ENCODE assay signal across 6 cellular contexts in the genomic region with DNA sequence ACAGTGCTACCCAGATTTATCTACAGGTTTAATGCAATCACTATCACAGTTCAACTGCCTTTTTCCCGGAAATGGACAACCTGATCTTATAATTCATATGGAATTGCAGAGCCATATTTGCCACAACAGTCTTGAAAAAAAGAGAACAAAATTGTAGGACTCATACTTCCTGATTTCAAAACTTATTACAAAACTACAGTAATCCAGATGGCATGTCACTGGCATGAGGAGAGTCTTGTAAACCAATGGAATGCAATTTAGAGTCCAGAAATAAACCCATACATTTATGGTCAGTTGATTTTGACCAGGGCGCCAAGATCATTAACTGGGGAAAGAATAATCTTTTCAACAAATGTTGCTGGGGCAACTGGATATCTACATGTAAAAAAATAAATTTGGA. TPM values are rescaled to one million over a fixed set of nuclear protein-coding genes. Genes with fewer than 3 reads are reported as not detected.
DNase-seq lines count a peak whose midpoint lies in the region; ATAC-seq, FAIRE-seq and TF ChIP-seq lines count a peak whose summit lies in the region.
"Not testable (repeated sequence)": the region's sequence is repeated elsewhere in the genome, so short reads cannot be mapped to it uniquely, and the experiment has no call there.

No MANE protein-coding gene starts in this region.

- H3K4me3 ChIP-seq in Caco-2 (ENCODE audit: low read depth, low read length); RWPE2 (ENCODE audit: severe bottlenecking); bronchial epithelial cell (ENCODE audit: low read depth, low read length); keratinocyte (ENCODE audit: control insufficient read depth in 2 of 3, extremely low read depth in 1 of 3, insufficient read depth in 2 of 3, low read depth in 1 of 3, low read length in 3 of 3); upper lobe of right lung: not testable (repeated sequence)

- intact Hi-C loops in Caco-2 (cut with micrococcal nuclease; ENCODE audit: unreplicated experiment); upper lobe of right lung (cut with DNase I): not testable (repeated sequence)

- H3K9me3 ChIP-seq in Caco-2; RWPE2 (ENCODE audit: severe bottlenecking); keratinocyte (ENCODE audit: control insufficient read depth, low read depth, low read length); upper lobe of right lung: not testable (repeated sequence)

- not testable (repeated sequence) for DNase-seq in Caco-2; H54 (ENCODE audit: insufficient read length, low spot score); RWPE2 (ENCODE audit: low spot score); bronchial epithelial cell (ENCODE audit: low read depth); keratinocyte (ENCODE audit: low read depth, low spot score); upper lobe of right lung

- not testable (repeated sequence) for H3K27me3 Mint-ChIP-seq in Caco-2 (ENCODE audit: insufficient read depth, unreplicated experiment)

- TSS peak; percentile 15 for BruUV-seq in Caco-2 (replicated peaks; lab: Mats Ljungman, UMichigan)

- H3K27me3 ChIP-seq in Caco-2 (replicated peaks; ENCODE audit: control insufficient read depth, insufficient read depth, low read length); RWPE2 (ENCODE audit: insufficient read depth, poor library complexity, severe bottlenecking); bronchial epithelial cell (ENCODE audit: control insufficient read depth, insufficient read depth, low read length); keratinocyte (ENCODE audit: control insufficient read depth, extremely low read depth, insufficient read depth, low read length); upper lobe of right lung: not testable (repeated sequence)

- not testable (repeated sequence) for TF ChIP-seq POLR2A in H54 (IDR thresholded peaks at IDR 0.05; ENCODE audit: low read depth, low read length)

- H3K4me2 ChIP-seq in keratinocyte (ENCODE audit: control insufficient read depth, extremely low read depth, insufficient read depth, low read depth, low read length): not testable (repeated sequence)

- H3K36me3 Mint-ChIP-seq in Caco-2 (ENCODE audit: insufficient read depth, unreplicated experiment): not testable (repeated sequence)

- TF ChIP-seq CTCF in Caco-2 (IDR thresholded peaks at IDR 0.05; ENCODE audit: insufficient read depth in 1 of 2, low read depth in 1 of 2, low read length in 1 of 2, severe bottlenecking in 1 of 2, unreplicated experiment in 1 of 2); RWPE2 (IDR thresholded peaks at IDR 0.05; ENCODE audit: poor library complexity, severe bottlenecking); bronchial epithelial cell (IDR thresholded peaks at IDR 0.05; ENCODE audit: insufficient read depth, low read length, severe bottlenecking); keratinocyte (optimal IDR thresholded peaks at IDR 0.05 in 1 of 3, IDR thresholded peaks at IDR 0.05 in 1 of 3, conservative IDR thresholded peaks at IDR 0.05 in 1 of 3; ENCODE audit: extremely low read depth in 1 of 3, insufficient read depth in 2 of 3, low read length in 3 of 3); upper lobe of right lung (IDR thresholded peaks at IDR 0.05): not testable (repeated sequence)

- CTCF ChIA-PET in Caco-2 (lab: Charles Lee): not testable (repeated sequence)

- not testable (repeated sequence) for H3K4me1 Mint-ChIP-seq in Caco-2 (ENCODE audit: low read depth, unreplicated experiment)

- H3K36me3 ChIP-seq in Caco-2 (ENCODE audit: control insufficient read depth, insufficient read depth, low read length); RWPE2 (ENCODE audit: low read depth); bronchial epithelial cell (ENCODE audit: control insufficient read depth, insufficient read depth, low read length); keratinocyte (ENCODE audit: control insufficient read depth in 2 of 2, extremely low read depth in 1 of 2, insufficient read depth in 2 of 2, low read length in 2 of 2); upper lobe of right lung: not testable (repeated sequence)

- ATAC-seq in RWPE2 (ENCODE audit: low read depth) (peak; percentile 75), upper lobe of right lung (peak; percentile 64)

- H3K9me1 ChIP-seq in keratinocyte (ENCODE audit: control insufficient read depth, extremely low read depth, insufficient read depth, low read length): not testable (repeated sequence)

- H3K27ac ChIP-seq in RWPE2 (ENCODE audit: poor library complexity, severe bottlenecking); keratinocyte (ENCODE audit: control insufficient read depth, insufficient read depth, low read length); upper lobe of right lung: not testable (repeated sequence)

- dilution Hi-C loops in keratinocyte (cut with MboI; ENCODE audit: extremely low pct_ligation_motif_present, low sequenced_read_pairs): not testable (repeated sequence)

- H2AFZ ChIP-seq in keratinocyte (ENCODE audit: control insufficient read depth, low read length): not testable (repeated sequence)

- H3K79me2 ChIP-seq in keratinocyte (ENCODE audit: control insufficient read depth, insufficient read depth, low read length): not testable (repeated sequence)

- FAIRE-seq in H54 (lab: Jason Lieb, UNC) (peak; percentile 71), bronchial epithelial cell (lab: Jason Lieb, UNC) (peak; percentile 94), keratinocyte (lab: Jason Lieb, UNC) (peak; percentile 94)

- H3K27ac Mint-ChIP-seq in Caco-2 (ENCODE audit: unreplicated experiment): not testable (repeated sequence)

- not testable (repeated sequence) for H4K20me1 ChIP-seq in keratinocyte (ENCODE audit: control insufficient read depth, extremely low read depth, insufficient read depth, low read length)

- H3K4me3 Mint-ChIP-seq in Caco-2 (ENCODE audit: unreplicated experiment): not testable (repeated sequence)

- POLR2A ChIA-PET in Caco-2 (lab: Charles Lee): not testable (repeated sequence)

- not testable (repeated sequence) for H3K9ac ChIP-seq in keratinocyte (ENCODE audit: control insufficient read depth, extremely low read depth, insufficient read depth, low read length)

- H3K9me3 Mint-ChIP-seq in Caco-2 (ENCODE audit: unreplicated experiment): not testable (repeated sequence)

- not testable (repeated sequence) for H3K4me1 ChIP-seq in Caco-2; RWPE2 (ENCODE audit: insufficient read depth, poor library complexity, severe bottlenecking); keratinocyte (ENCODE audit: control insufficient read depth, extremely low read depth, insufficient read depth, low read length); upper lobe of right lung

RNA-seq across cellular contexts. Expression of a gene that starts 32.1 kb away (rescaled TPM):
- total RNA-seq in Caco-2 (2022): 36.1 and 41.1 TPM in 2 replicates
- total RNA-seq in bronchial epithelial cell: 1.5 and 2.1 TPM in 2 replicates
- 6.7 to 10.6 TPM (median 9.7 TPM) in 3 replicates for polyA plus RNA-seq in keratinocyte
- 3.7 TPM for polyA plus RNA-seq in keratinocyte (2011; ENCODE audit: low read depth)
- 4.2 and 4.7 TPM in 2 replicates for polyA plus RNA-seq in keratinocyte (2011; cell fraction: cytosol; rRNA removed)
- polyA plus RNA-seq in keratinocyte (2011; cell fraction: nucleus; rRNA removed): 5.9 and 15.6 TPM in 2 replicates
- 2.5 and 8.8 TPM in 2 replicates for polyA plus RNA-seq in keratinocyte (2012; ENCODE audit: low replicate concordance)
- 1.9 to 2.5 TPM (median 2.0 TPM) in 3 replicates for polyA minus RNA-seq in keratinocyte
- polyA minus RNA-seq in keratinocyte (2011; cell fraction: cytosol; rRNA and poly(A)+ RNA removed): not detected
- polyA minus RNA-seq in keratinocyte (2011; cell fraction: nucleus; rRNA and poly(A)+ RNA removed): 0.84 and 5.0 TPM in 2 replicates
- 31.0 TPM for total RNA-seq in upper lobe of right lung

Comparison
In these comparisons a context has a peak if more than half of its experiments do, and no peak if none do; other contexts are left out.
1. RNA of a gene that starts 32.1 kb away (total RNA-seq): 36.1 to 41.1 TPM in Caco-2 and 31.0 TPM in upper lobe of right lung (single experiment); 1.5 to 2.1 TPM in bronchial epithelial cell; every median in the first group is over 10 times any median in the second.